20 cellular contexts compared by ENCODE assay signal in genomic region chr22:28841111-28841510, GRCh38. TPM values are rescaled to one million over a fixed set of nuclear protein-coding genes. Genes with fewer than 3 reads are reported as not detected.
DNase-seq lines count a peak whose midpoint lies in the region; ATAC-seq and TF ChIP-seq lines count a peak whose summit lies in the region.
"Had no signal": no experiment of that assay in that cellular context is flagged by ENCODE, and none has a peak within 500 bp of the region (broad histone marks: within the 10 kb centered on the region; RNA-seq: fewer than 3 reads in every experiment).

No MANE protein-coding gene starts in this region.

- H3K9me3 Mint-ChIP-seq in T-cell: peaks cover 0 to under 1% (median 0%) of the 10 kb centered on the region in 3 donors

- DNase-seq in GF-D8 (lab: John Stamatoyannopoulos, UW) (peak; percentile 35), HT-29 (ENCODE audit: low spot score) (peak; percentile 29), NOMO-1 (lab: John Stamatoyannopoulos, UW; ENCODE audit: unreplicated experiment in 2 of 2) (peak; percentile 53 to 67), choroid plexus epithelial cell (ENCODE audit: low read depth) (no peak), NCI-H774 (lab: John Stamatoyannopoulos, UW) (no peak), T-cell (no peak), kidney glomerular epithelial cell (lab: John Stamatoyannopoulos, UW) (no peak)
- DNase-seq: ACHN, COR-L47, EL, GOT3, Karpas-422, NCI-H1436, NCI-H2081, NCI-H510A, OCI-M1, RPMI8226, SJCRH30, T-helper 9 cell had no signal

- H3K36me3 Mint-ChIP-seq in T-cell: peaks cover 8% of the 10 kb centered on the region

- POLR2A ChIA-PET in T-cell (lab: Charles Lee): no interaction called here

- TF ChIP-seq CTCF in choroid plexus epithelial cell (conservative IDR thresholded peaks at IDR 0.05; ENCODE audit: low read depth, low read length): peak; percentile 15

- H3K27me3 Mint-ChIP-seq in T-cell: no peaks in the 10 kb centered on the region

- no peak overlapping the region for H3K27ac Mint-ChIP-seq in T-cell

- CTCF ChIA-PET in T-cell (lab: Charles Lee): no interaction called here

- no peak overlapping the region for H3K4me3 Mint-ChIP-seq in T-cell

- peaks cover 0 to 5% (median 0%) of the 10 kb centered on the region in 3 donors for H3K4me1 Mint-ChIP-seq in T-cell

- ATAC-seq in T-cell (replicated peaks in 1 of 4) (no peak), HG03565 (IDR thresholded peaks at IDR 0.05; ENCODE audit: unreplicated experiment) (no peak)

- no peak overlapping the region for H3K4me3 ChIP-seq in choroid plexus epithelial cell (ENCODE audit: low read depth, low read length)
- H3K4me3 ChIP-seq: SJCRH30 had no signal

RNA-seq across cellular contexts. Expression of gene XBP1, which starts 40.7 kb away (rescaled TPM):
- total RNA-seq in HT-29 (2014; rRNA removed; shearing (Covaris generic)): 598 and 686 TPM in 2 replicates
- total RNA-seq in T-cell: 100 to 1,000 TPM; 132 to 205 (median 140) TPM

RNA-seq across cellular contexts. Expression of gene ZNRF3, which starts 42.3 kb away (rescaled TPM):
- total RNA-seq in HT-29 (2014; rRNA removed; shearing (Covaris generic)): 70.2 and 81.8 TPM in 2 replicates
- total RNA-seq in T-cell: 1 to 10 TPM in 3 of 5 donors, under 1 TPM in 2; 0.70 to 2.1 (median 1.1) TPM

Comparison
In these comparisons a context has a peak if more than half of its experiments do, and no peak if none do; other contexts are left out.
1. DNase-seq: peak in GF-D8 (single experiment), HT-29 (single experiment) and NOMO-1 (2 of 2); none in choroid plexus epithelial cell (single experiment), NCI-H774 (single experiment), T-cell (0 of 34) and kidney glomerular epithelial cell (single experiment).
2. RNA of gene ZNRF3, which starts 42.3 kb away (total RNA-seq): 70.2 to 81.8 TPM in HT-29; 0.70 to 2.1 TPM in T-cell; every median in the first group is over 10 times any median in the second.